8 cellular contexts compared by ENCODE assay signal in the genomic region with DNA sequence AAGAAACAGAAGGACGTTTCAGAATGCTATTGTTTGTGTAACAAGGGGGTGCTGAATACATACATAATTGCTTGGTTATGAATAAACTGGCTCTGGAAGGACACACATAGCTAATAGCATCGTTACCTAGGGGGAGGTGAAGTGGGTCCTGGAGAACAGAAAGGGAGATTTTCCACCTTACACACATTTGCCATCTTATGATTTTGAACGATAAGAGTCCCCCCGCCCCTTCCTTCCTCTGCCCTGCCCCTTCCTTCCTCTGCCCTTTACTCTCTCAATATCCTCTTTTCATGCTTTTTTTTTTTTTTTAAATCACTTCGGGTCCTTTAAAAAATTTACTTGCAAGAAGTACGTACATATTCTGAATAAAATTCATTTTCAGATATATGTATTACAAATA. TPM values are rescaled to one million over a fixed set of nuclear protein-coding genes. Genes with fewer than 3 reads are reported as not detected.
DNase-seq lines count a peak whose midpoint lies in the region; ATAC-seq and TF ChIP-seq lines count a peak whose summit lies in the region.

No MANE protein-coding gene starts in this region.

- peak overlapping the region; percentile 83 for H2AFZ ChIP-seq in Karpas-422 (ENCODE audit: low read length)

- no peaks in the 10 kb centered on the region for H3K9me2 ChIP-seq in Karpas-422 (replicated peaks; ENCODE audit: insufficient read depth, low read length)

- intact Hi-C loops in activated B cell treated with CpG ODN at 0.5 μM for 24 hours (cut with micrococcal nuclease), result loop anchor here (1.0 to 5.0 kb wide), 7 partner anchors 25 to 1149 kb away; a partner anchor contains a TSS

- peak overlapping the region; percentile 61; the same call in 1 of the 2 replicates for H3K27ac ChIP-seq in Karpas-422 (ENCODE audit: low read length)

- peaks cover 3% of the 10 kb centered on the region for H3K27me3 Mint-ChIP-seq in activated B cell treated with CpG ODN at 0.5 μM for 24 hours

- CTCF ChIA-PET in activated B cell treated with CpG ODN at 0.5 μM for 24 hours (lab: Charles Lee), result interaction anchor here (0.7 to 1.2 kb wide), 3 partner anchors 26 to 154 kb away, joined by 3 to 5 read pairs (median 4); no protein-coding TSS in a partner anchor

- H3K4me3 ChIP-seq in Karpas-422 (ENCODE audit: low read length) (peak overlapping the region; percentile 83), epithelial cell of esophagus (ENCODE audit: low read length) (peak overlapping the region; percentile 94)

- TF ChIP-seq CTCF in activated B cell treated with CpG ODN at 0.5 μM for 24 hours (IDR thresholded peaks at IDR 0.05), result no peak
- no peak for TF ChIP-seq CTCF in epithelial cell of esophagus (IDR thresholded peaks at IDR 0.05; ENCODE audit: insufficient read depth, low read depth, low read length, missing control alignments)
- TF ChIP-seq CTCF in omental fat pad (IDR thresholded peaks at IDR 0.05), result no peak

- peaks cover 10% of the 10 kb centered on the region for H3K36me3 Mint-ChIP-seq in activated B cell treated with CpG ODN at 0.5 μM for 24 hours (ENCODE audit: low read depth)

- peak overlapping the region; percentile 94 for H3K4me3 Mint-ChIP-seq in activated B cell treated with CpG ODN at 0.5 μM for 24 hours

- ATAC-seq in activated B cell treated with CpG ODN at 0.5 μM for 24 hours (ENCODE audit: low read depth) (no peak), omental fat pad (ENCODE audit: low FRiP score) (no peak), HG03159 (IDR thresholded peaks at IDR 0.05; ENCODE audit: unreplicated experiment) (no peak)

- H3K27ac Mint-ChIP-seq in activated B cell treated with CpG ODN at 0.5 μM for 24 hours, result peak overlapping the region; percentile 91

- H4K20me1 ChIP-seq in Karpas-422 (ENCODE audit: insufficient read depth, low read depth, low read length), result no peaks in the 10 kb centered on the region

- H3K36me3 ChIP-seq in Karpas-422 (ENCODE audit: insufficient read depth, low read length), result no peaks in the 10 kb centered on the region

- peak overlapping the region; percentile 78 for H3K9ac ChIP-seq in Karpas-422 (ENCODE audit: low read length)

- no peaks in the 10 kb centered on the region for H3K9me3 ChIP-seq in Karpas-422 (ENCODE audit: low read length)

- peak overlapping the region; percentile 91 for H3K4me2 ChIP-seq in Karpas-422 (ENCODE audit: low read depth, low read length, poor library complexity, severe bottlenecking)

- H3K79me2 ChIP-seq in Karpas-422 (ENCODE audit: low read length), result peaks cover 7% of the 10 kb centered on the region

- DNase-seq in Karpas-422, result peak; percentile 64
- DNase-seq in activated B cell treated with CpG ODN at 0.5 μM for 24 hours, result no peak
- DNase-seq in epithelial cell of esophagus (ENCODE audit: low read depth), result no peak
- DNase-seq in stimulated activated CD8-positive, alpha-beta memory T cell treated with anti-CD3 and anti-CD28 coated beads, Interleukin-7, amount 100 ng/mL, for 1 hour (ENCODE audit: low read depth in 2 of 2), result peak; percentile 5 to 36
- no peak for DNase-seq in omental fat pad (ENCODE audit: low spot score)
- DNase-seq in NCI-H748 treated with DMSO at 0.1 percent for 48 hours (lab: John Stamatoyannopoulos, UW), result no peak
- no peak for DNase-seq in NCI-H128 (lab: John Stamatoyannopoulos, UW; ENCODE audit: unreplicated experiment)

- no peaks in the 10 kb centered on the region for H3K9me3 Mint-ChIP-seq in activated B cell treated with CpG ODN at 0.5 μM for 24 hours

- POLR2A ChIA-PET in activated B cell treated with CpG ODN at 0.5 μM for 24 hours (lab: Charles Lee), result interaction anchor here (0.7 to 2.2 kb wide), 2 partner anchors 31 to 83 kb away, joined by 3 to 13 read pairs; a partner anchor contains a TSS

- peaks cover 34% of the 10 kb centered on the region for H3K4me1 Mint-ChIP-seq in activated B cell treated with CpG ODN at 0.5 μM for 24 hours

- no peaks in the 10 kb centered on the region for H3K27me3 ChIP-seq in Karpas-422 (ENCODE audit: low read length)

- peaks cover 22% of the 10 kb centered on the region for H3K4me1 ChIP-seq in Karpas-422 (ENCODE audit: low read length)

RNA-seq across cellular contexts. Expression of a gene that starts 0.9 kb away (rescaled TPM):
- total RNA-seq in Karpas-422 (2014; rRNA removed; shearing (Covaris generic); ENCODE audit: low replicate concordance), result 2.2 and 4.0 TPM in 2 replicates
- total RNA-seq in activated B cell treated with CpG ODN at 0.5 μM for 24 hours (11.8 and 12.1 TPM in 2 replicates), omental fat pad (10 to 100 TPM; 33.6 to 55.6 (median 46.5) TPM)

Comparison
In these comparisons a context has a peak if more than half of its experiments do, and no peak if none do; other contexts are left out.
1. DNase-seq: peak in Karpas-422 (single experiment) and stimulated activated CD8-positive, alpha-beta memory T cell treated with anti-CD3 and anti-CD28 coated beads, Interleukin-7, amount 100 ng/mL, for 1 hour (2 of 2); none in activated B cell treated with CpG ODN at 0.5 μM for 24 hours (single experiment), epithelial cell of esophagus (single experiment), omental fat pad (single experiment), NCI-H748 treated with DMSO at 0.1 percent for 48 hours (single experiment) and NCI-H128 (single experiment).